In the genomic region with DNA sequence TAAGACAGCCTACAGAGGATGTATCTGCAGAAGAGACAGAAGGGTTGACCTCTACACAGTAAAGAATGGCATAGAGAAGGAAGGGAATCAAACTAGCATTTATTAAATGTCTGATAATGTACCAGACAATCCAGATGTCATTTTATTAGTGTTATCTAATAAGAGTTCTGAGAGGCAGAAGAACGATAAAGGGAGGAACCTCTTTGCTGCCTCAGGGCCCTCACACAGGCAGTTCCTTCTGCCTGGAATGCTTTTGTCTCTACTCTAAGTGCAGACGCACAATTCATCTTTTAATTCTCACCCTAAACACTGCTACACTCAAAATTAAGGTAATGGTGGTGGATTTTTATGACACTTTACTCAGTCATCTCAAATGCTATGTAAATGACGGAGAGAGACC, we compare ENCODE assay signal across 5 cellular contexts.
"Had no signal": no experiment of that assay in that cellular context is flagged by ENCODE, and none has a peak within 500 bp of the region (broad histone marks: within the 10 kb centered on the region; RNA-seq: fewer than 3 reads in every experiment).

No MANE protein-coding gene starts in this region.

- H3K27ac Mint-ChIP-seq: IgD-negative memory B cell had no signal

- ATAC-seq: K562 had no signal

- H3K9me3 Mint-ChIP-seq: IgD-negative memory B cell had no signal

- H3K27me3 Mint-ChIP-seq: IgD-negative memory B cell had no signal

- H3K4me3 ChIP-seq: K562 had no signal

- DNase-seq: IMR-90, KBM-7 had no signal

- H3K27ac ChIP-seq: HL-60 had no signal

- H3K4me3 Mint-ChIP-seq: IgD-negative memory B cell had no signal
